In the genomic region with DNA sequence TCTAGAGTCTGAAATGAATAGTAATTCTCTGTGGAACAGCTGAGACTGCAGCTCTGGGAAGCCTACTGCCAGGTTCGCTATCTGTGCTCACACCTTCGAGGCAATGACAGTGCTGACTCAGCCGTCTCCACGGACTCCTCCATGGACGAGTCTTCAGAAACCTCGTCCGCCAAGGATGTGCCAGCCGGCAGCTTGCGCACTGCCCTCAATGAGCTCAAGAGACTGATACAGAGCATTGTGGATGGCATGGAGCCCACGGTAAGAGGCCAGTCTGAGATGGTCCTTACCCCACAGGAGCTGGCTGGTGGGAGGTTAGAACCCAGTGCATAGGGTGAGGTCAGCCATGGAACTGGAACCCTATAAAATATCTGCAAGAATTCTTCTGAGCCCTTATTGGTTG, we compare ENCODE assay signal across 23 cellular contexts. TPM values are rescaled to one million over a fixed set of nuclear protein-coding genes. Genes with fewer than 3 reads are reported as not detected.
DNase-seq lines count a peak whose midpoint lies in the region; ATAC-seq, FAIRE-seq and TF ChIP-seq lines count a peak whose summit lies in the region.
"Had no signal": no experiment of that assay in that cellular context is flagged by ENCODE, and none has a peak within 500 bp of the region (broad histone marks: within the 10 kb centered on the region; RNA-seq: fewer than 3 reads in every experiment).

No MANE protein-coding gene starts in this region.

- 2% methylated on average over 10 of the region's 10 CpGs for WGBS in K562 (ENCODE audit: insufficient coverage, low coverage, missing lambda C conversion rate)

- intact Hi-C loops in left cardiac atrium (cut with DNase I) (no loop called here), cardiac septum (cut with DNase I) (no loop called here), K562 (cut with micrococcal nuclease) (no loop called here)

- peak; percentile 11 for DNase-seq in activated CD8-positive, alpha-beta memory T cell treated with anti-CD3 and anti-CD28 coated beads, Interleukin-2, amount 50 U/mL, for 4 hours
- no peak for DNase-seq in activated CD8-positive, alpha-beta memory T cell treated with anti-CD3 and anti-CD28 coated beads, Interleukin-2, amount 10 ng/mL, durations not matched to agents 7 days and 5 days
- no peak for DNase-seq in left cardiac atrium
- no peak for DNase-seq in cardiac septum (ENCODE audit: low spot score)
- peak in 2 of 4 experiments; percentile 37 to 42 for DNase-seq in K562 (ENCODE audit: extremely low read depth in 1 of 4, low spot score in 3 of 4)
- no peak for DNase-seq in GM23338 (ENCODE audit: low spot score)
- DNase-seq: 8988T, DMS153, DND-41, Karpas-422, NCI-H1092 treated with DMSO at 0.1 percent for 48 hours, NCI-H1436, NCI-H187, NCI-H2081 treated with DMSO at 0.1 percent for 48 hours, NCI-H2171, NCI-H226, NCI-H510A, NCI-H69 had no signal

- H3K27me3 Mint-ChIP-seq in activated CD8-positive, alpha-beta memory T cell treated with anti-CD3 and anti-CD28 coated beads, Interleukin-2, amount 10 ng/mL, durations not matched to agents 7 days and 5 days: no peaks in the 10 kb centered on the region
- H3K27me3 Mint-ChIP-seq in GM23338 (ENCODE audit: insufficient read depth, low read depth, poor library complexity): no peaks in the 10 kb centered on the region

- 0 out of 2 replicates have a peak, but pooled peaks cover 2% of the 10 kb centered on the region for H3K9me2 ChIP-seq in GM23338 (ENCODE audit: insufficient read depth)

- H3K36me3 ChIP-seq in K562 (ENCODE audit: control insufficient read depth, insufficient read depth, low read length) (no peaks in the 10 kb centered on the region), GM23338 (ENCODE audit: insufficient read depth) (no peaks in the 10 kb centered on the region)

- no peaks in the 10 kb centered on the region for H3K79me2 ChIP-seq in K562 (ENCODE audit: control insufficient read depth, insufficient read depth, low read length)
- H3K79me2 ChIP-seq in GM23338 (replicated peaks; ENCODE audit: insufficient read depth): no peaks in the 10 kb centered on the region

- H3K27ac Mint-ChIP-seq in activated CD8-positive, alpha-beta memory T cell treated with anti-CD3 and anti-CD28 coated beads, Interleukin-2, amount 10 ng/mL, durations not matched to agents 7 days and 5 days: no peak overlapping the region
- H3K27ac Mint-ChIP-seq in GM23338: no peak overlapping the region

- no peak for TF ChIP-seq RAD21 in K562 (CRISPR knock-in tag; conservative IDR thresholded peaks at IDR 0.05 in 1 of 2, IDR thresholded peaks at IDR 0.05 in 1 of 2)

- no peak for ATAC-seq in activated CD8-positive, alpha-beta memory T cell treated with anti-CD3 and anti-CD28 coated beads, Interleukin-2, amount 10 ng/mL, durations not matched to agents 7 days and 5 days
- ATAC-seq in left cardiac atrium (peak; percentile 47 to 74), K562 (peak; percentile 82), HG03135 (IDR thresholded peaks at IDR 0.05; ENCODE audit: unreplicated experiment) (no peak), GM23338 (no peak)

- no peak for TF ChIP-seq EP300 in K562 (IDR thresholded peaks at IDR 0.05; ENCODE audit: low read length)

- H3K36me3 Mint-ChIP-seq in activated CD8-positive, alpha-beta memory T cell treated with anti-CD3 and anti-CD28 coated beads, Interleukin-2, amount 10 ng/mL, durations not matched to agents 7 days and 5 days: peaks cover 29% of the 10 kb centered on the region
- H3K36me3 Mint-ChIP-seq in GM23338 (ENCODE audit: low read depth): peaks cover 5% of the 10 kb centered on the region; the same call in 1 of the 3 replicates

- no peaks in the 10 kb centered on the region for H3K9me1 ChIP-seq in K562 (ENCODE audit: control insufficient read depth, insufficient read depth, low read length)

- peak; percentile 48 for FAIRE-seq in K562 (lab: Jason Lieb, UNC)
- FAIRE-seq: GM12892, GM19239, H54 had no signal

- TF ChIP-seq CTCF in K562 (IDR thresholded peaks at IDR 0.05 in 2 of 3, conservative IDR thresholded peaks at IDR 0.05 in 1 of 3; ENCODE audit: insufficient read depth in 2 of 3, low read depth in 1 of 3, low read length in 3 of 3): no peak
- TF ChIP-seq CTCF in GM23338 (conservative IDR thresholded peaks at IDR 0.05; ENCODE audit: low read depth in 2 of 2): no peak

- H3K4me1 ChIP-seq in K562 (replicated peaks in 1 of 2; ENCODE audit: control insufficient read depth in 2 of 2, insufficient read depth in 2 of 2, low read length in 2 of 2): no peaks in the 10 kb centered on the region; a peak in 1 of 5 replicates
- H3K4me1 ChIP-seq in GM23338 (ENCODE audit: insufficient read depth): no peaks in the 10 kb centered on the region

- H3K4me2 ChIP-seq in K562 (ENCODE audit: insufficient read depth, low read length) (no peak overlapping the region), GM23338 (no peak overlapping the region)

- H3K9me3 ChIP-seq in K562 (replicated peaks; ENCODE audit: control insufficient read depth, insufficient read depth, low read depth, low read length): no peaks in the 10 kb centered on the region

- H3K27ac ChIP-seq in K562 (ENCODE audit: extremely low read depth, low read depth, low read length) (no peak overlapping the region), GM23338 (ENCODE audit: low read depth) (no peak overlapping the region)
- H3K27ac ChIP-seq: HL-60 had no signal

- no TSS peak for BruUV-seq in K562 (replicated peaks; lab: Mats Ljungman, UMichigan)

- POLR2A ChIA-PET in K562 (lab: Yijun Ruan, JAX): interaction anchor here (1.0 to 1.7 kb wide), 4 partner anchors 8 to 40 kb away, joined by 3 to 5 read pairs (median 4); no protein-coding TSS in a partner anchor

- no peak overlapping the region for H3K4me3 ChIP-seq in K562
- no peak overlapping the region for H3K4me3 ChIP-seq in GM23338

- CTCF ChIA-PET in activated CD8-positive, alpha-beta memory T cell treated with anti-CD3 and anti-CD28 coated beads, Interleukin-2, amount 10 ng/mL, durations not matched to agents 7 days and 5 days (lab: Charles Lee): no interaction called here
- CTCF ChIA-PET in K562 (lab: Yijun Ruan, JAX; ENCODE audit: low intra/inter-chr PET ratio): no interaction called here

- H3K27me3 ChIP-seq in K562 (ENCODE audit: control insufficient read depth in 2 of 2, insufficient read depth in 2 of 2, low read length in 2 of 2): peaks cover 32 to 68% of the 10 kb centered on the region in 2 experiments
- H3K27me3 ChIP-seq in GM23338 (ENCODE audit: insufficient read depth): no peaks in the 10 kb centered on the region

- H3K9me3 Mint-ChIP-seq in activated CD8-positive, alpha-beta memory T cell treated with anti-CD3 and anti-CD28 coated beads, Interleukin-2, amount 10 ng/mL, durations not matched to agents 7 days and 5 days (ENCODE audit: low read depth): no peaks in the 10 kb centered on the region
- H3K9me3 Mint-ChIP-seq in GM23338: no peaks in the 10 kb centered on the region; the same call in 2 of the 3 replicates

- no peak overlapping the region for H3K4me3 Mint-ChIP-seq in activated CD8-positive, alpha-beta memory T cell treated with anti-CD3 and anti-CD28 coated beads, Interleukin-2, amount 10 ng/mL, durations not matched to agents 7 days and 5 days
- H3K4me3 Mint-ChIP-seq in GM23338: no peak overlapping the region

- H4K20me1 ChIP-seq in K562 (replicated peaks; ENCODE audit: control insufficient read depth, insufficient read depth, low read length): no peaks in the 10 kb centered on the region
- H4K20me1 ChIP-seq in GM23338 (replicated peaks; ENCODE audit: insufficient read depth): no peaks in the 10 kb centered on the region

- 0 out of 4 replicates have a peak overlapping the region, but pooled peaks of 1 of the 2 experiments have one; percentile 20 for H3K9ac ChIP-seq in K562 (ENCODE audit: insufficient read depth in 1 of 2, low read depth in 2 of 2, low read length in 2 of 2)

- no peak for TF ChIP-seq POLR2A in K562 (conservative IDR thresholded peaks at IDR 0.05)

- H3K4me1 Mint-ChIP-seq in activated CD8-positive, alpha-beta memory T cell treated with anti-CD3 and anti-CD28 coated beads, Interleukin-2, amount 10 ng/mL, durations not matched to agents 7 days and 5 days: peaks cover 7% of the 10 kb centered on the region
- no peaks in the 10 kb centered on the region; the same call in 2 of the 3 replicates for H3K4me1 Mint-ChIP-seq in GM23338

- no peaks in the 10 kb centered on the region for H3F3A ChIP-seq in GM23338 (replicated peaks; ENCODE audit: low read depth)

- in situ Hi-C loops in K562 (cut with MboI): no loop called here

- no peak overlapping the region for H2AFZ ChIP-seq in K562 (ENCODE audit: low read depth, low read length)
- no peak overlapping the region for H2AFZ ChIP-seq in GM23338

TF ChIP-seq in K562, 482 proteins besides CTCF, POLR2A, EP300 and RAD21 (continues in another document):
- TF ChIP-seq ZBTB1 (CRISPR knock-in tag; IDR thresholded peaks at IDR 0.05; ENCODE audit: borderline replicate concordance, low read depth): no peak
- peak; percentile 70 for TF ChIP-seq MAFK (IDR thresholded peaks at IDR 0.05; ENCODE audit: low read length)

TF ChIP-seq in GM23338, 12 proteins besides CTCF, POLR2A, EP300 and RAD21 (continues in another document):
- no peak for TF ChIP-seq STAT1 (IDR thresholded peaks at IDR 0.05; ENCODE audit: unreplicated experiment)
- no peak for TF ChIP-seq POLR2AphosphoS5 (IDR thresholded peaks at IDR 0.05; ENCODE audit: low read depth)
- TF ChIP-seq JUNB (IDR thresholded peaks at IDR 0.05; ENCODE audit: unreplicated experiment): no peak

RNA-seq across cellular contexts. Expression of a gene that starts 44.1 kb away (rescaled TPM):
- 10 to 100 TPM; 63.7 to 81.3 TPM for total RNA-seq in activated CD8-positive, alpha-beta memory T cell treated with anti-CD3 and anti-CD28 coated beads, Interleukin-2, amount 10 ng/mL, durations not matched to agents 7 days and 5 days
- total RNA-seq in left cardiac atrium (10 to 100 TPM; 26.7 to 42.2 TPM), cardiac septum (33.0 TPM), K562 (2014; rRNA removed) (38.9 and 47.9 TPM in 2 replicates), K562 (2014; rRNA removed; fragmentation: Illumina TruSeq; extraction: Trizol) (19.5 and 22.9 TPM in 2 replicates), K562 (2015; rRNA removed; fragmentation: Illumina TruSeq; extraction: Trizol) (36.0 and 36.6 TPM in 2 replicates), K562 (2021) (66.8 and 76.3 TPM in 2 replicates)
- 15.2 and 30.6 TPM in 2 replicates for total RNA-seq in K562 (2011; cell fraction: chromatin; rRNA removed; ENCODE audit: low replicate concordance)
- 19.2 and 20.5 TPM in 2 replicates for total RNA-seq in K562 (2011; cell fraction: nucleolus; rRNA removed)
- total RNA-seq in K562 (2011; cell fraction: nucleoplasm; rRNA removed): 14.8 and 17.9 TPM in 2 replicates
- polyA plus RNA-seq in K562 (2011; rRNA removed) (32.4 and 45.4 TPM in 2 replicates), K562 (2014; fragmentation: Illumina TruSeq; extraction: Trizol) (42.0 and 54.4 TPM in 2 replicates), K562 (2014; fragmentation: Nextera tagmentation; extraction: Ambion mirVana) (under 1 TPM; 0.65 to 0.94 TPM), K562 (2014; rRNA removed) (49.1 and 50.6 TPM in 2 replicates), GM23338 (2016; fragmentation: Nextera tagmentation; extraction: Ambion mirVana) (9.9 and 12.6 TPM in 2 replicates)
- 39.4 and 72.9 TPM in 2 replicates for polyA plus RNA-seq in K562 (2011; cell fraction: cytosol; rRNA removed)
- 23.4 and 33.0 TPM in 2 replicates for polyA plus RNA-seq in K562 (2011; cell fraction: nucleus; rRNA removed)
- polyA plus RNA-seq in K562 (2012): 42.4 and 50.7 TPM in 2 replicates
- 50.9 and 115 TPM in 2 replicates for polyA minus RNA-seq in K562 (2011; rRNA and poly(A)+ RNA removed)
- 29.8 and 41.0 TPM in 2 replicates for polyA minus RNA-seq in K562 (2011; cell fraction: cytosol; rRNA and poly(A)+ RNA removed)
- 6.7 and 6.9 TPM in 2 replicates for polyA minus RNA-seq in K562 (2011; cell fraction: nucleus; rRNA and poly(A)+ RNA removed)
- total RNA-seq in GM23338 (2014; rRNA removed; shearing (Covaris generic)): 15.9 and 16.9 TPM in 2 replicates

Comparison
In these comparisons a context has a peak if more than half of its experiments do, and no peak if none do; other contexts are left out.
1. ATAC-seq: peak in left cardiac atrium (2 of 2) and K562 (single experiment); none in activated CD8-positive, alpha-beta memory T cell treated with anti-CD3 and anti-CD28 coated beads, Interleukin-2, amount 10 ng/mL, durations not matched to agents 7 days and 5 days (single experiment), HG03135 (single experiment) and GM23338 (single experiment).